24 cellular contexts compared by ENCODE assay signal in the genomic region with DNA sequence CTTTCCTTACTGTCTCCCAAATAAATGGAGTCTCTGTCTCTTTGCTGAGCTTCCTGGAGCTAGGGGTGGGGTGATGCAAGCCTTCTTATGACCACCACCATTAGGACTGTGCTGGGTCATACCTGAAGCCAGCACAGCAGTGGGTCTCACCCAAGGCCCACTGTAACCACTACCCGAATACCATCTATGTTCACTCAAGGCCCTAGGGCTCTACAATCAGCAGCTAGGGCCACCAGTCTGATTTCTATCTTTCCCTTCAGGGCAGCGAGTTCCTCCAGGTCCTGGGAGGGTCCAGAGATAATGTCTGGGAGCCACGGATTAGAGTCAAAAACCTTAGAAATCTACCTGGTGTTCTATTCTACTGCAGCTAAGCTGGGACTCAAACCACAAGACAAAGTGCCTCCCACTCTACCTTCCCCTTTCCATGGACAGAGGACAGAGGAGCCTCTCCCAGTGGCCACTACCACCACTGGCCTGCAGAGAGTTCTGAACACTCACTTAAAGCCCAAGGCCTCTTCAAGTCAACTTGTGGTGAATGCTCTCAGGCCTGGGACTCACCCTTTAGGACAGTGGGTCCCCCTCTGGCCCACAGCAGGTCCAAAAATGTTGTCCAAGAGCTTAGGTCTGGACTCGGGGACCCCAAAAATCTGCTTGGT.
"Had no signal": no experiment of that assay in that cellular context is flagged by ENCODE, and none has a peak within 500 bp of the region (broad histone marks: within the 10 kb centered on the region; RNA-seq: fewer than 3 reads in every experiment).

No MANE protein-coding gene starts in this region.

- H3K4me1 ChIP-seq: neural progenitor cell, parathyroid adenoma, psoas muscle, sigmoid colon, stomach, thyroid gland, tibial nerve, upper lobe of right lung, uterus had no signal

- H3K9ac ChIP-seq: neural progenitor cell, parathyroid adenoma had no signal

- H3K4me2 ChIP-seq: neural progenitor cell had no signal

- ATAC-seq: naive thymus-derived CD4-positive, alpha-beta T cell; natural killer cell; psoas muscle; right cardiac atrium; stimulated activated effector memory CD8-positive, alpha-beta T cell treated with anti-CD3 and anti-CD28 coated beads, Interleukin-12 subunit alpha, Interleukin-12 subunit beta, amount 100 ng/mL, for 72 hours; stimulated activated naive B cell treated with anti-CD40 and anti-IgM and Interleukin-4, amounts not matched to agents 10 μg/mL and 1 μg/mL and 100 μg/mL, for 72 hours; upper lobe of right lung had no signal

- H3K79me2 ChIP-seq: parathyroid adenoma had no signal

- H3K4me3 ChIP-seq: neural progenitor cell, ovary, psoas muscle, sigmoid colon, stomach, thoracic aorta, thyroid gland, tibial nerve, upper lobe of right lung, uterus had no signal

- H2AFZ ChIP-seq: parathyroid adenoma had no signal

- H3K27ac ChIP-seq: neural progenitor cell, ovary, parathyroid adenoma, psoas muscle, sigmoid colon, stomach, thoracic aorta, thyroid gland, tibial nerve, upper lobe of right lung, uterus had no signal

- H3K27me3 ChIP-seq: neural progenitor cell, ovary, sigmoid colon, stomach, thyroid gland, tibial nerve, upper lobe of right lung, uterus had no signal

- DNase-seq: naive thymus-derived CD4-positive, alpha-beta T cell; natural killer cell; occipital lobe; posterior cingulate gyrus; psoas muscle; right cardiac atrium; sigmoid colon; small intestine; stimulated activated CD4-positive, alpha-beta T cell treated with anti-CD3 and anti-CD28 coated beads, Interleukin-15, amount 100 ng/mL, for 24 hours; stimulated activated CD4-positive, alpha-beta T cell treated with anti-CD3 and anti-CD28 coated beads, Interleukin-2, amount 100 ng/mL, for 24 hours; stimulated activated CD4-positive, alpha-beta T cell treated with anti-CD3 and anti-CD28 coated beads, Interleukin-2, amount 100 ng/mL, for 48 hours; stimulated activated CD4-positive, alpha-beta T cell treated with anti-CD3 and anti-CD28 coated beads, Interleukin-4, amount 100 ng/mL, for 24 hours; stimulated activated naive B cell treated with anti-CD40 and anti-IgM and Interleukin-4, amounts not matched to agents 10 μg/mL and 1 μg/mL and 100 μg/mL, for 72 hours; stimulated activated naive CD4-positive, alpha-beta T cell treated with Interleukin-2 at 50 U/mL for 16 hours; stomach; thyroid gland; upper lobe of right lung; uterus had no signal

- H3K9me3 ChIP-seq: ovary, psoas muscle, sigmoid colon, stomach, thoracic aorta, thyroid gland, tibial nerve, upper lobe of right lung, uterus had no signal

- FAIRE-seq: small intestine had no signal

- H3K36me3 ChIP-seq: neural progenitor cell, ovary, sigmoid colon, stomach, thoracic aorta, thyroid gland, tibial nerve, upper lobe of right lung, uterus had no signal
